ENCODE assay signal across 1 cellular context in genomic region chrX:154397888-154398667, GRCh38.
A peak's percentile ranks its signal among the peaks of the same experiment; 100 is the strongest.
TF ChIP-seq lines count a peak whose summit lies in the region.

Gene RPL10 (plus strand): TSS chrX:154398377. CDS start chrX:154398520, 143 bp downstream.

TF ChIP-seq in HepG2, 621 proteins besides CTCF, POLR2A, EP300 and RAD21 (continued from another document and continues in another):
- TF ChIP-seq ATF6 (CRISPR knock-in tag; conservative IDR thresholded peaks at IDR 0.05) = no peak
- no peak; the same call in 1 of the 2 replicates for TF ChIP-seq ZNF180 (CRISPR knock-in tag; IDR thresholded peaks at IDR 0.05; ENCODE audit: borderline replicate concordance, low read depth)
- TF ChIP-seq GRHL1 (CRISPR knock-in tag; conservative IDR thresholded peaks at IDR 0.05) = no peak
- no peak for TF ChIP-seq TRIM24 (CRISPR knock-in tag; IDR thresholded peaks at IDR 0.05)
- TF ChIP-seq MED1 (CRISPR knock-in tag; IDR thresholded peaks at IDR 0.05) = 0 out of 2 replicates have a peak, but pooled peaks have one; percentile 5
- TF ChIP-seq RBM39 (IDR thresholded peaks at IDR 0.05; ENCODE audit: low read depth, low read length, poor library complexity, severe bottlenecking) = peak; percentile 89
- TF ChIP-seq TMF1 (CRISPR knock-in tag; IDR thresholded peaks at IDR 0.05; ENCODE audit: low read depth) = peak; percentile 22; the same call in 1 of the 2 replicates
- no peak for TF ChIP-seq CHCHD3 (CRISPR knock-in tag; IDR thresholded peaks at IDR 0.05)
- no peak for TF ChIP-seq ZNF547 (CRISPR knock-in tag; IDR thresholded peaks at IDR 0.05)
- TF ChIP-seq SMYD3 (CRISPR knock-in tag; IDR thresholded peaks at IDR 0.05) = peak; percentile 50; the same call in 1 of the 2 replicates
- TF ChIP-seq HNF4G (IDR thresholded peaks at IDR 0.05; ENCODE audit: borderline replicate concordance, low read depth, low read length) = no peak
- TF ChIP-seq HNF4G (CRISPR knock-in tag; IDR thresholded peaks at IDR 0.05; ENCODE audit: borderline replicate concordance, low read depth) = no peak
- no peak for TF ChIP-seq CEBPB (IDR thresholded peaks at IDR 0.05; ENCODE audit: borderline replicate concordance, low read depth, low read length)
- no peak for TF ChIP-seq RFXAP (CRISPR knock-in tag; IDR thresholded peaks at IDR 0.05; ENCODE audit: borderline replicate concordance)
- TF ChIP-seq ZNF264 (CRISPR knock-in tag; IDR thresholded peaks at IDR 0.05) = 0 out of 2 replicates have a peak, but pooled peaks have one; percentile 37
- no peak for TF ChIP-seq PAWR (CRISPR knock-in tag; IDR thresholded peaks at IDR 0.05; ENCODE audit: borderline replicate concordance)
- no peak for TF ChIP-seq ZNF3 (CRISPR knock-in tag; IDR thresholded peaks at IDR 0.05)
- no peak for TF ChIP-seq SP4 (CRISPR knock-in tag; IDR thresholded peaks at IDR 0.05)
- no peak for TF ChIP-seq TAF15 (IDR thresholded peaks at IDR 0.05; ENCODE audit: low read depth, low read length, poor library complexity, severe bottlenecking)
- no peak; the same call in 1 of the 2 replicates for TF ChIP-seq ZNF670 (CRISPR knock-in tag; IDR thresholded peaks at IDR 0.05; ENCODE audit: borderline replicate concordance)
- peak; percentile 42; the same call in 1 of the 2 replicates for TF ChIP-seq ZNF501 (CRISPR knock-in tag; IDR thresholded peaks at IDR 0.05)
- TF ChIP-seq SAP130 (CRISPR knock-in tag; IDR thresholded peaks at IDR 0.05; ENCODE audit: low read depth) = peak; percentile 56
- TF ChIP-seq, protein P1, sequence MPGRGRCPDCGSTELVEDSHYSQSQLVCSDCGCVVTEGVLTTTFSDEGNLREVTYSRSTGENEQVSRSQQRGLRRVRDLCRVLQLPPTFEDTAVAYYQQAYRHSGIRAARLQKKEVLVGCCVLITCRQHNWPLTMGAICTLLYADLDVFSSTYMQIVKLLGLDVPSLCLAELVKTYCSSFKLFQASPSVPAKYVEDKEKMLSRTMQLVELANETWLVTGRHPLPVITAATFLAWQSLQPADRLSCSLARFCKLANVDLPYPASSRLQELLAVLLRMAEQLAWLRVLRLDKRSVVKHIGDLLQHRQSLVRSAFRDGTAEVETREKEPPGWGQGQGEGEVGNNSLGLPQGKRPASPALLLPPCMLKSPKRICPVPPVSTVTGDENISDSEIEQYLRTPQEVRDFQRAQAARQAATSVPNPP (CRISPR knock-in tag; IDR thresholded peaks at IDR 0.05) = no peak
- no peak for TF ChIP-seq MIER2 (CRISPR knock-in tag; IDR thresholded peaks at IDR 0.05)
- TF ChIP-seq AGO2 (optimal IDR thresholded peaks at IDR 0.05; ENCODE audit: low read depth, low read length) = peak; percentile 6
- 0 out of 2 replicates have a peak, but pooled peaks have one; percentile 55 for TF ChIP-seq RNF2 (conservative IDR thresholded peaks at IDR 0.05; ENCODE audit: low read depth)
- TF ChIP-seq HIVEP1 (CRISPR knock-in tag; IDR thresholded peaks at IDR 0.05) = no peak
- no peak; the same call in 1 of the 2 replicates for TF ChIP-seq TARDBP (CRISPR knock-in tag; IDR thresholded peaks at IDR 0.05)
- no peak for TF ChIP-seq NFIB (CRISPR knock-in tag; IDR thresholded peaks at IDR 0.05; ENCODE audit: borderline replicate concordance)
- TF ChIP-seq ZFP82 (CRISPR knock-in tag; IDR thresholded peaks at IDR 0.05; ENCODE audit: borderline replicate concordance) = no peak
- TF ChIP-seq ZNF839 (CRISPR knock-in tag; IDR thresholded peaks at IDR 0.05; ENCODE audit: borderline replicate concordance) = peak; percentile 57; the same call in 1 of the 2 replicates
- TF ChIP-seq MXI1 (IDR thresholded peaks at IDR 0.05; ENCODE audit: borderline replicate concordance, low read depth, low read length) = peak; percentile 63; the same call in 1 of the 3 replicates
- no peak for TF ChIP-seq KDM4B (CRISPR knock-in tag; IDR thresholded peaks at IDR 0.05)
- no peak for TF ChIP-seq ZBTB40 (IDR thresholded peaks at IDR 0.05)
- no peak; the same call in 1 of the 2 replicates for TF ChIP-seq ZBTB40 (CRISPR knock-in tag; IDR thresholded peaks at IDR 0.05)
- TF ChIP-seq, protein P2, sequence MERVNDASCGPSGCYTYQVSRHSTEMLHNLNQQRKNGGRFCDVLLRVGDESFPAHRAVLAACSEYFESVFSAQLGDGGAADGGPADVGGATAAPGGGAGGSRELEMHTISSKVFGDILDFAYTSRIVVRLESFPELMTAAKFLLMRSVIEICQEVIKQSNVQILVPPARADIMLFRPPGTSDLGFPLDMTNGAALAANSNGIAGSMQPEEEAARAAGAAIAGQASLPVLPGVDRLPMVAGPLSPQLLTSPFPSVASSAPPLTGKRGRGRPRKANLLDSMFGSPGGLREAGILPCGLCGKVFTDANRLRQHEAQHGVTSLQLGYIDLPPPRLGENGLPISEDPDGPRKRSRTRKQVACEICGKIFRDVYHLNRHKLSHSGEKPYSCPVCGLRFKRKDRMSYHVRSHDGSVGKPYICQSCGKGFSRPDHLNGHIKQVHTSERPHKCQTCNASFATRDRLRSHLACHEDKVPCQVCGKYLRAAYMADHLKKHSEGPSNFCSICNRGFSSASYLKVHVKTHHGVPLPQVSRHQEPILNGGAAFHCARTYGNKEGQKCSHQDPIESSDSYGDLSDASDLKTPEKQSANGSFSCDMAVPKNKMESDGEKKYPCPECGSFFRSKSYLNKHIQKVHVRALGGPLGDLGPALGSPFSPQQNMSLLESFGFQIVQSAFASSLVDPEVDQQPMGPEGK (CRISPR knock-in tag; IDR thresholded peaks at IDR 0.05) = 0 out of 2 replicates have a peak, but pooled peaks have one; percentile 25
- TF ChIP-seq ZNF879 (CRISPR knock-in tag; IDR thresholded peaks at IDR 0.05) = 0 out of 2 replicates have a peak, but pooled peaks have one; percentile 40
- no peak for TF ChIP-seq HMG20A (CRISPR knock-in tag; IDR thresholded peaks at IDR 0.05; ENCODE audit: borderline replicate concordance)
- TF ChIP-seq STAT5B (CRISPR knock-in tag; IDR thresholded peaks at IDR 0.05) = no peak
- TF ChIP-seq, protein P3, sequence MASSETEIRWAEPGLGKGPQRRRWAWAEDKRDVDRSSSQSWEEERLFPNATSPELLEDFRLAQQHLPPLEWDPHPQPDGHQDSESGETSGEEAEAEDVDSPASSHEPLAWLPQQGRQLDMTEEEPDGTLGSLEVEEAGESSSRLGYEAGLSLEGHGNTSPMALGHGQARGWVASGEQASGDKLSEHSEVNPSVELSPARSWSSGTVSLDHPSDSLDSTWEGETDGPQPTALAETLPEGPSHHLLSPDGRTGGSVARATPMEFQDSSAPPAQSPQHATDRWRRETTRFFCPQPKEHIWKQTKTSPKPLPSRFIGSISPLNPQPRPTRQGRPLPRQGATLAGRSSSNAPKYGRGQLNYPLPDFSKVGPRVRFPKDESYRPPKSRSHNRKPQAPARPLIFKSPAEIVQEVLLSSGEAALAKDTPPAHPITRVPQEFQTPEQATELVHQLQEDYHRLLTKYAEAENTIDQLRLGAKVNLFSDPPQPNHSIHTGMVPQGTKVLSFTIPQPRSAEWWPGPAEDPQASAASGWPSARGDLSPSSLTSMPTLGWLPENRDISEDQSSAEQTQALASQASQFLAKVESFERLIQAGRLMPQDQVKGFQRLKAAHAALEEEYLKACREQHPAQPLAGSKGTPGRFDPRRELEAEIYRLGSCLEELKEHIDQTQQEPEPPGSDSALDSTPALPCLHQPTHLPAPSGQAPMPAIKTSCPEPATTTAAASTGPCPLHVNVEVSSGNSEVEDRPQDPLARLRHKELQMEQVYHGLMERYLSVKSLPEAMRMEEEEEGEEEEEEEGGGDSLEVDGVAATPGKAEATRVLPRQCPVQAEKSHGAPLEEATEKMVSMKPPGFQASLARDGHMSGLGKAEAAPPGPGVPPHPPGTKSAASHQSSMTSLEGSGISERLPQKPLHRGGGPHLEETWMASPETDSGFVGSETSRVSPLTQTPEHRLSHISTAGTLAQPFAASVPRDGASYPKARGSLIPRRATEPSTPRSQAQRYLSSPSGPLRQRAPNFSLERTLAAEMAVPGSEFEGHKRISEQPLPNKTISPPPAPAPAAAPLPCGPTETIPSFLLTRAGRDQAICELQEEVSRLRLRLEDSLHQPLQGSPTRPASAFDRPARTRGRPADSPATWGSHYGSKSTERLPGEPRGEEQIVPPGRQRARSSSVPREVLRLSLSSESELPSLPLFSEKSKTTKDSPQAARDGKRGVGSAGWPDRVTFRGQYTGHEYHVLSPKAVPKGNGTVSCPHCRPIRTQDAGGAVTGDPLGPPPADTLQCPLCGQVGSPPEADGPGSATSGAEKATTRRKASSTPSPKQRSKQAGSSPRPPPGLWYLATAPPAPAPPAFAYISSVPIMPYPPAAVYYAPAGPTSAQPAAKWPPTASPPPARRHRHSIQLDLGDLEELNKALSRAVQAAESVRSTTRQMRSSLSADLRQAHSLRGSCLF (CRISPR knock-in tag; IDR thresholded peaks at IDR 0.05; ENCODE audit: borderline replicate concordance) = no peak
- no peak for TF ChIP-seq ZNF816 (CRISPR knock-in tag; IDR thresholded peaks at IDR 0.05; ENCODE audit: borderline replicate concordance)
